12 cellular contexts compared by ENCODE assay signal in the genomic region with DNA sequence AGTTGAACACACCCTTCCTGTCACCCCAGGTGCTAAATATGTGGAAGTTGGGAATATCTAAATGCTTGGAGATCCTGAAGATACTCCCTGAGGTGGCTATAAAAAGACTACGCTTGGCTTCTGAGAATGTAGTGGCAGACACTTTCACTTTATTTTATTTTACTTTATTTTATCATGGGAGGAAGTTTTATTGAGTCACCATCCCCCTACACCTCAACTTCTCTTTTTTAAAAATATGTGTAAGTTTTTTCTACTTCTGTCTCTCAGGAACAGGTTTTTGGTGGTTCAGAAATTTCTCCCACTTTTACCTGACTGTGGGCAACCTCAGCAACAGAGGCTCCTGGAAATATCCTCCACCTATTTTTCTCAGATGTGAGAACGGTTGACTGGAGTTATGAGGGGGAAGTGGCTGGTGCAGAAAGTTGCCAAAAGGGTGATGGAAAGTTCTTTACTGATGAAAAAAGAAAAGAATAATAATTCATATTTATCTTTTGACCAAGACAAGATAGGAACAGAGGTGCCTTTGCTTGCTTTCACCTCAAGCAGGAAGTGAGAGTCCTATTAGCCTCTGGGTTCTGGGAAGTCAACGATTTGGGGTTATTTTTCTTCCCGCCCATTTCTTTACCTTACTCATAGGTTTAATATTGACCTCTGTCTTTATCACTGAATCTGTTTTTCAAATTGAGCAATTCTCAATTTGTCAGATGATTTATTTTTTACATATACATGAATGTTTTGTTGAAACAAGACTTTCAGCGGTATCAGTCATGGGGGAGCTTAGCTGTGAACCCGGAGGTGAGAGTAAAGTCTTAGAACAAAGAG.
DNase-seq lines count a peak whose midpoint lies in the region; ATAC-seq, FAIRE-seq and TF ChIP-seq lines count a peak whose summit lies in the region.
"Had no signal": no experiment of that assay in that cellular context is flagged by ENCODE, and none has a peak within 500 bp of the region (broad histone marks: within the 10 kb centered on the region; RNA-seq: fewer than 3 reads in every experiment).

No MANE protein-coding gene starts in this region.

- no peaks in the 10 kb centered on the region for H3K9me3 ChIP-seq in pancreas
- H3K9me3 ChIP-seq in mammary epithelial cell (replicated peaks; ENCODE audit: insufficient read depth, low read length), result no peaks in the 10 kb centered on the region
- H3K9me3 ChIP-seq in left ventricle myocardium inferior (replicated peaks), result no peaks in the 10 kb centered on the region
- H3K9me3 ChIP-seq: thoracic aorta had no signal

- DNase-seq in GM06990 (ENCODE audit: extremely low read depth, insufficient read length) (peak; percentile 45), pancreas (no peak), SW 1271 (lab: John Stamatoyannopoulos, UW) (no peak), mammary epithelial cell (no peak), left ventricle myocardium inferior (no peak)
- peak; percentile 11 for DNase-seq in T-helper 2 cell treated with Interferon-gamma antibody and Interleukin-4, amounts not matched to agents 5 μg/mL and 100 μg/mL, for 36 hours (ENCODE audit: low spot score)
- DNase-seq: NCI-H2029 treated with DMSO at 0.1 percent for 48 hours, posterior cingulate gyrus had no signal

- H3K9ac ChIP-seq in mammary epithelial cell (ENCODE audit: insufficient read depth, low read length), result no peak overlapping the region

- H3K79me2 ChIP-seq in mammary epithelial cell (ENCODE audit: insufficient read depth, low read length), result no peaks in the 10 kb centered on the region

- ATAC-seq in GM19351 (IDR thresholded peaks at IDR 0.05; ENCODE audit: unreplicated experiment) (peak; percentile 63), HG03066 (IDR thresholded peaks at IDR 0.05; ENCODE audit: low read depth, unreplicated experiment) (peak; percentile 55), pancreas (no peak)

- H3K4me1 ChIP-seq in pancreas (no peaks in the 10 kb centered on the region), mammary epithelial cell (ENCODE audit: insufficient read depth, low read length) (peaks cover 4% of the 10 kb centered on the region), left ventricle myocardium inferior (peaks cover 8% of the 10 kb centered on the region)

- H3K27ac Mint-ChIP-seq in T-helper 2 cell treated with Interferon-gamma antibody and Interleukin-4, amounts not matched to agents 5 μg/mL and 100 μg/mL, for 36 hours, result peak overlapping the region; percentile 71

- peaks cover 6% of the 10 kb centered on the region for H3K9me3 Mint-ChIP-seq in T-helper 2 cell treated with Interferon-gamma antibody and Interleukin-4, amounts not matched to agents 5 μg/mL and 100 μg/mL, for 36 hours

- no peaks in the 10 kb centered on the region for H3K36me3 Mint-ChIP-seq in T-helper 2 cell treated with Interferon-gamma antibody and Interleukin-4, amounts not matched to agents 5 μg/mL and 100 μg/mL, for 36 hours (ENCODE audit: low read depth)

- no peaks in the 10 kb centered on the region for H3K36me3 ChIP-seq in GM06990 (ENCODE audit: control insufficient read depth, insufficient read depth, low read length)
- no peaks in the 10 kb centered on the region for H3K36me3 ChIP-seq in pancreas
- no peaks in the 10 kb centered on the region for H3K36me3 ChIP-seq in mammary epithelial cell (ENCODE audit: insufficient read depth, low read length)
- no peaks in the 10 kb centered on the region for H3K36me3 ChIP-seq in left ventricle myocardium inferior
- H3K36me3 ChIP-seq: thoracic aorta had no signal

- peaks cover 2% of the 10 kb centered on the region for H3K27me3 Mint-ChIP-seq in T-helper 2 cell treated with Interferon-gamma antibody and Interleukin-4, amounts not matched to agents 5 μg/mL and 100 μg/mL, for 36 hours (ENCODE audit: low read depth)

- H3K4me3 ChIP-seq in GM06990 (replicated peaks; ENCODE audit: low read depth, low read length) (peak overlapping the region; percentile 32), pancreas (no peak overlapping the region), mammary epithelial cell (replicated peaks in 1 of 3; ENCODE audit: insufficient read depth in 1 of 3, low read depth in 2 of 3, low read length in 3 of 3) (no peak overlapping the region), left ventricle myocardium inferior (no peak overlapping the region)
- H3K4me3 ChIP-seq: thoracic aorta had no signal

- no TSS peak for BruUV-seq in mammary epithelial cell (replicated peaks; lab: Mats Ljungman, UMichigan)

- H3K27ac ChIP-seq in pancreas (no peak overlapping the region), mammary epithelial cell (ENCODE audit: insufficient read depth, low read depth, low read length) (no peak overlapping the region), left ventricle myocardium inferior (replicated peaks) (no peak overlapping the region)
- H3K27ac ChIP-seq: thoracic aorta had no signal

- no peak overlapping the region for H3K4me2 ChIP-seq in mammary epithelial cell (ENCODE audit: insufficient read depth, low read depth, low read length)

- H3K27me3 ChIP-seq in GM06990 (replicated peaks; ENCODE audit: control insufficient read depth, insufficient read depth, low read length) (no peaks in the 10 kb centered on the region), pancreas (no peaks in the 10 kb centered on the region), mammary epithelial cell (ENCODE audit: insufficient read depth, low read length) (no peaks in the 10 kb centered on the region), left ventricle myocardium inferior (ENCODE audit: low read depth) (no peaks in the 10 kb centered on the region)

- intact Hi-C loops in pancreas (cut with DNase I) (no loop called here), mammary epithelial cell (cut with micrococcal nuclease) (loop anchor here (10.0 kb wide), 1 partner anchor 133 kb away; no protein-coding TSS in a partner anchor), left ventricle myocardium inferior (cut with micrococcal nuclease) (no loop called here)

- in situ Hi-C loops in mammary epithelial cell (cut with MboI; ENCODE audit: low sequenced_read_pairs in 2 of 2), result no loop called here

- dilution Hi-C loops in mammary epithelial cell (cut with HindIII; ENCODE audit: low sequenced_read_pairs), result no loop called here

- 76 to 83% methylated on average over 6 of the region's 6 CpGs for WGBS in pancreas, 2 donors
- WGBS in mammary epithelial cell (ENCODE audit: low coverage, missing lambda C conversion rate), result 100% methylated on average over 6 of the region's 6 CpGs

- peaks cover 42% of the 10 kb centered on the region for H3K4me1 Mint-ChIP-seq in T-helper 2 cell treated with Interferon-gamma antibody and Interleukin-4, amounts not matched to agents 5 μg/mL and 100 μg/mL, for 36 hours (ENCODE audit: low read depth)

- H3K4me3 Mint-ChIP-seq in T-helper 2 cell treated with Interferon-gamma antibody and Interleukin-4, amounts not matched to agents 5 μg/mL and 100 μg/mL, for 36 hours, result peak overlapping the region; percentile 35

- TF ChIP-seq CTCF in GM06990 (IDR thresholded peaks at IDR 0.05; ENCODE audit: insufficient read depth, low read length, poor library complexity, severe bottlenecking), result no peak
- TF ChIP-seq CTCF in pancreas (IDR thresholded peaks at IDR 0.05), result no peak
- TF ChIP-seq CTCF in mammary epithelial cell (conservative IDR thresholded peaks at IDR 0.05 in 1 of 2, IDR thresholded peaks at IDR 0.05 in 1 of 2; ENCODE audit: extremely low read depth in 1 of 2, insufficient read depth in 1 of 2, low read depth in 1 of 2, low read length in 2 of 2), result no peak
- TF ChIP-seq CTCF in left ventricle myocardium inferior (IDR thresholded peaks at IDR 0.05; ENCODE audit: borderline replicate concordance), result no peak

- FAIRE-seq in pancreas (lab: Jason Lieb, UNC), result no peak
- FAIRE-seq: G401.6 had no signal

- no peaks in the 10 kb centered on the region for H4K20me1 ChIP-seq in mammary epithelial cell (ENCODE audit: insufficient read depth, low read length)

- no peak overlapping the region for H2AFZ ChIP-seq in mammary epithelial cell (ENCODE audit: low read depth, low read length)

- CTCF ChIA-PET in mammary epithelial cell (lab: Charles Lee; ENCODE audit: low non-redundant PET), result no interaction called here

Comparison
In these comparisons a context has a peak if more than half of its experiments do, and no peak if none do; other contexts are left out.
1. DNase-seq: peak in GM06990 (single experiment) and T-helper 2 cell treated with Interferon-gamma antibody and Interleukin-4, amounts not matched to agents 5 μg/mL and 100 μg/mL, for 36 hours (single experiment); none in pancreas (0 of 6), SW 1271 (0 of 2), mammary epithelial cell (single experiment) and left ventricle myocardium inferior (single experiment).
2. ATAC-seq: peak in GM19351 (single experiment) and HG03066 (single experiment); none in pancreas (0 of 4).